Comparison of ENCODE assay signal across 10 cellular contexts in the genomic region with DNA sequence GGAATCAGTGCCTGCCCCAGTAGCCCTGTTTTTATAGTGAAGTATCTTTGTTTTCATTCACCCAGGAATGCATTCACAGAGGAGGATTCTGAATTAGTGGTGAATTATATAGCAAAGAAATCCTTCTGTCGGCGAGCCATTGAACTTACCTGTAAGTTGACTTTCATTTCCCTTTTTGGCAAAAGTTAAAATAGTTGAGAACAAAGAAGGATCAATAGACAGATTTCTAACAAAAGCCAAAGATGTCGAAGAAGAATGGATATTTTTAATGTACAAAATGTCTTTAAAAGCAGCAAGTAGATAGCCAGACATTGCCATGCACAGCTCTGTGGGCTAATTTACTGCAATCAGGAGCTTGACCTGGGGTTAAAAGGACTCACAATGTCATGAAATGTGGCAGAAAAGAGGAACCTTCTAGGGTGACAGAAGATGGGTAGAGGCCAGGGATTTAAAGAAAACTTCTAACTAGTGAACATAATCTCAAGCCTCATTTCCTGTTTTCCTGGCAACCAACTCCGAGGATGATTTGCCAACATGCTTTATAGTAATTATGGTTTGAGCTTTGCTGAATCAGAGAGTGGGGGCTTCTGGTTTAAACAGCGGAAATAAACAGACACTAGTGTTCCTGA. TPM values are rescaled to one million over a fixed set of nuclear protein-coding genes. Genes with fewer than 3 reads are reported as not detected.
DNase-seq lines count a peak whose midpoint lies in the region; ATAC-seq and TF ChIP-seq lines count a peak whose summit lies in the region.
"Had no signal": no experiment of that assay in that cellular context is flagged by ENCODE, and none has a peak within 500 bp of the region (broad histone marks: within the 10 kb centered on the region; RNA-seq: fewer than 3 reads in every experiment).

No MANE protein-coding gene starts in this region.

- H3K27me3 ChIP-seq in left lung = no peaks in the 10 kb centered on the region
- no peaks in the 10 kb centered on the region for H3K27me3 ChIP-seq in endodermal cell (ENCODE audit: control insufficient read depth, insufficient read depth, low read length, poor library complexity, severe bottlenecking)

- no peak overlapping the region for H3K27ac Mint-ChIP-seq in endodermal cell
- H3K27ac Mint-ChIP-seq: CD8-positive, alpha-beta T cell had no signal

- no peak overlapping the region for H3K9ac ChIP-seq in endodermal cell (ENCODE audit: extremely low read depth, low read length, poor library complexity, severe bottlenecking)

- H3K4me1 Mint-ChIP-seq in endodermal cell = no peaks in the 10 kb centered on the region

- ATAC-seq in HG03460 (IDR thresholded peaks at IDR 0.05; ENCODE audit: unreplicated experiment) (peak; percentile 49), left lung (peak; percentile 51), GM21381 (IDR thresholded peaks at IDR 0.05; ENCODE audit: unreplicated experiment) (no peak)
- ATAC-seq: CD8-positive, alpha-beta T cell had no signal

- peak; percentile 1 for DNase-seq in COR-L47 (lab: John Stamatoyannopoulos, UW)
- peak; percentile 97 for DNase-seq in SKM-1 (lab: John Stamatoyannopoulos, UW; ENCODE audit: unreplicated experiment)
- no peak for DNase-seq in left lung
- DNase-seq in activated CD4-positive, alpha-beta T cell treated with anti-CD3 and anti-CD28 coated beads for 4 hours = no peak
- DNase-seq in endodermal cell = no peak
- no peak for DNase-seq in activated CD4-positive, alpha-beta T cell treated with anti-CD3 and anti-CD28 coated beads, Interleukin-2, amount 50 U/mL, for 48 hours
- DNase-seq: CD8-positive, alpha-beta T cell; mesendoderm had no signal

- 93 to 97% methylated on average over 4 to 5 of the region's 5 CpGs for WGBS in endodermal cell (ENCODE audit: insufficient coverage in 1 of 2, insufficient read length in 1 of 2), 2 experiments

- no peaks in the 10 kb centered on the region for H3K9me3 ChIP-seq in left lung
- H3K9me3 ChIP-seq in endodermal cell (ENCODE audit: control insufficient read depth, low read length) = no peaks in the 10 kb centered on the region

- no peaks in the 10 kb centered on the region for H3K27me3 Mint-ChIP-seq in endodermal cell (ENCODE audit: insufficient read depth)

- H3K36me3 ChIP-seq in left lung (peaks cover 0 to 37% of the 10 kb centered on the region in 2 donors), endodermal cell (ENCODE audit: control insufficient read depth, insufficient read depth, low read length) (peaks cover 88% of the 10 kb centered on the region)

- H3K36me3 Mint-ChIP-seq in endodermal cell (ENCODE audit: low read depth) = peaks cover 72% of the 10 kb centered on the region
- H3K36me3 Mint-ChIP-seq: CD8-positive, alpha-beta T cell had no signal

- H3K4me3 Mint-ChIP-seq in endodermal cell = no peak overlapping the region
- H3K4me3 Mint-ChIP-seq: CD8-positive, alpha-beta T cell had no signal

- no peak overlapping the region for H3K4me3 ChIP-seq in left lung
- no peak overlapping the region for H3K4me3 ChIP-seq in endodermal cell (ENCODE audit: low read length)

- intact Hi-C loops in left lung (cut with DNase I) = no loop called here

- TF ChIP-seq CTCF in left lung (IDR thresholded peaks at IDR 0.05) = no peak
- no peak for TF ChIP-seq CTCF in endodermal cell (conservative IDR thresholded peaks at IDR 0.05)

- H3K27ac ChIP-seq in left lung (peak overlapping the region; percentile 13 to 71), endodermal cell (ENCODE audit: low read depth, low read length) (no peak overlapping the region)

- H3K4me1 ChIP-seq in left lung = peaks cover 0 to 57% of the 10 kb centered on the region in 2 donors
- H3K4me1 ChIP-seq in endodermal cell (ENCODE audit: control insufficient read depth, insufficient read depth, low read length) = no peaks in the 10 kb centered on the region

- no peaks in the 10 kb centered on the region for H3K9me3 Mint-ChIP-seq in endodermal cell
- H3K9me3 Mint-ChIP-seq: CD8-positive, alpha-beta T cell had no signal

RNA-seq across cellular contexts. Expression of a gene that starts 53.8 kb away (rescaled TPM):
- total RNA-seq in left lung = 10 to 100 TPM; 32.2 to 36.8 TPM
- total RNA-seq in endodermal cell = 10 to 100 TPM; 20.2 to 22.3 TPM
- polyA plus RNA-seq in endodermal cell (2013, experiment 1 of 2) = 12.8 TPM
- polyA plus RNA-seq in endodermal cell (2013, experiment 2 of 2) = 14.4 TPM

Comparison
In these comparisons a context has a peak if more than half of its experiments do, and no peak if none do; other contexts are left out.
1. DNase-seq: peak in COR-L47 (single experiment) and SKM-1 (single experiment); none in left lung (0 of 2), activated CD4-positive, alpha-beta T cell treated with anti-CD3 and anti-CD28 coated beads for 4 hours (0 of 2), endodermal cell (single experiment) and activated CD4-positive, alpha-beta T cell treated with anti-CD3 and anti-CD28 coated beads, Interleukin-2, amount 50 U/mL, for 48 hours (0 of 2).